26 cellular contexts compared by ENCODE assay signal in genomic region chr7:100685049-100685605, GRCh38. TPM values are rescaled to one million over a fixed set of nuclear protein-coding genes. Genes with fewer than 3 reads are reported as not detected.
DNase-seq lines count a peak whose midpoint lies in the region; ATAC-seq, FAIRE-seq and TF ChIP-seq lines count a peak whose summit lies in the region.
"Had no signal": no experiment of that assay in that cellular context is flagged by ENCODE, and none has a peak within 500 bp of the region (broad histone marks: within the 10 kb centered on the region; RNA-seq: fewer than 3 reads in every experiment).

No MANE protein-coding gene starts in this region.

- H3K27me3 Mint-ChIP-seq in activated naive CD8-positive, alpha-beta T cell treated with anti-CD3 and anti-CD28 coated beads for 36 hours, result no peaks in the 10 kb centered on the region
- no peaks in the 10 kb centered on the region for H3K27me3 Mint-ChIP-seq in effector memory CD8-positive, alpha-beta T cell
- H3K27me3 Mint-ChIP-seq: IgD-negative memory B cell had no signal

- H3K9me3 Mint-ChIP-seq in activated naive CD8-positive, alpha-beta T cell treated with anti-CD3 and anti-CD28 coated beads for 36 hours, result no peaks in the 10 kb centered on the region
- no peaks in the 10 kb centered on the region for H3K9me3 Mint-ChIP-seq in effector memory CD8-positive, alpha-beta T cell
- H3K9me3 Mint-ChIP-seq: IgD-negative memory B cell had no signal

- no peaks in the 10 kb centered on the region for H3K9me3 ChIP-seq in GM12878 (replicated peaks; ENCODE audit: control insufficient read depth, insufficient read depth, low read length)
- H3K9me3 ChIP-seq in neutrophil, result no peaks in the 10 kb centered on the region
- H3K9me3 ChIP-seq: HAP-1 had no signal

- ATAC-seq in GM12878 (no peak), GM18520 (IDR thresholded peaks at IDR 0.05; ENCODE audit: unreplicated experiment) (no peak)
- no peak for ATAC-seq in effector memory CD8-positive, alpha-beta T cell (replicated peaks)
- ATAC-seq: Panc1, Right ventricle myocardium inferior had no signal

- CTCF ChIA-PET in GM12878 (lab: Yijun Ruan, JAX), result interaction anchor here (1.2 kb wide), 1 partner anchor 21 kb away, joined by 4 read pairs; the partner anchor contains the start of gene POP7

- H3K27ac ChIP-seq in GM12878 (ENCODE audit: control insufficient read depth, insufficient read depth) (no peak overlapping the region), neutrophil (peak overlapping the region; percentile 11)
- H3K27ac ChIP-seq: C4-2B, HL-60 had no signal

- no peak for TF ChIP-seq CTCF in GM13976 (IDR thresholded peaks at IDR 0.05; ENCODE audit: borderline replicate concordance, control extremely low read depth, extremely low read depth, insufficient read depth, missing control alignments)
- TF ChIP-seq CTCF in GM12878 (IDR thresholded peaks at IDR 0.05 in 2 of 3, conservative IDR thresholded peaks at IDR 0.05 in 1 of 3; ENCODE audit: control insufficient read depth in 2 of 3, extremely low read depth in 1 of 3, insufficient read depth in 1 of 3, low read depth in 3 of 3, low read length in 3 of 3), result no peak
- TF ChIP-seq CTCF in neutrophil (IDR thresholded peaks at IDR 0.05), result no peak

- no peak overlapping the region for H3K9ac ChIP-seq in GM12878 (ENCODE audit: control insufficient read depth, insufficient read depth, low read length)

- no peak overlapping the region for H3K4me2 ChIP-seq in GM12878 (ENCODE audit: control insufficient read depth, insufficient read depth)

- H2AFZ ChIP-seq in GM12878 (ENCODE audit: control insufficient read depth, low read depth, low read length), result no peak overlapping the region

- TF ChIP-seq RAD21 in GM12878 (IDR thresholded peaks at IDR 0.05; ENCODE audit: insufficient read depth, low read depth, low read length), result no peak

- SMC1A ChIA-PET in GM12878 (lab: Charles Lee; ENCODE audit: uncharacterized antibody, unreplicated experiment), result no interaction called here

- WGBS in GM12878 (ENCODE audit: insufficient coverage, insufficient replicate concordance, low lambda C conversion rate, missing lambda C conversion rate), result 92% methylated on average over 18 of the region's 18 CpGs

- H3K4me3 Mint-ChIP-seq in activated naive CD8-positive, alpha-beta T cell treated with anti-CD3 and anti-CD28 coated beads for 36 hours, result no peak overlapping the region
- H3K4me3 Mint-ChIP-seq in effector memory CD8-positive, alpha-beta T cell, result no peak overlapping the region

- H3K27ac Mint-ChIP-seq in activated naive CD8-positive, alpha-beta T cell treated with anti-CD3 and anti-CD28 coated beads for 36 hours, result no peak overlapping the region
- H3K27ac Mint-ChIP-seq in effector memory CD8-positive, alpha-beta T cell, result no peak overlapping the region

- H3K4me3 ChIP-seq in GM12878 (no peak overlapping the region), neutrophil (ENCODE audit: low read depth in 1 of 2, low read length in 1 of 2) (no peak overlapping the region)
- H3K4me3 ChIP-seq: HAP-1 had no signal

- H4K20me1 ChIP-seq in GM12878 (ENCODE audit: control insufficient read depth, insufficient read depth), result no peaks in the 10 kb centered on the region

- peak; percentile 3 for DNase-seq in GM03348 (ENCODE audit: low spot score)
- peak; percentile 26 for DNase-seq in GM13976 (ENCODE audit: low spot score)
- DNase-seq in GM12878 (ENCODE audit: low read depth, low spot score), result no peak
- no peak for DNase-seq in activated naive CD8-positive, alpha-beta T cell treated with anti-CD3 and anti-CD28 coated beads for 36 hours
- no peak for DNase-seq in effector memory CD8-positive, alpha-beta T cell
- DNase-seq: AML-193, DND-41, MM.1S, NCI-H1092, NCI-H1436 treated with DMSO at 0.1 percent for 48 hours, NCI-H2029 treated with DMSO at 0.1 percent for 48 hours, NCI-H2171 treated with DMSO at 0.1 percent for 48 hours, NCI-H446 treated with DMSO at 0.1 percent for 48 hours, NCI-H69 had no signal

- no peak for TF ChIP-seq POLR2A in GM12878 (IDR thresholded peaks at IDR 0.05; ENCODE audit: low read depth, low read length)

- peaks cover under 1% of the 10 kb centered on the region for H3K36me3 Mint-ChIP-seq in activated naive CD8-positive, alpha-beta T cell treated with anti-CD3 and anti-CD28 coated beads for 36 hours
- peaks cover 54% of the 10 kb centered on the region for H3K36me3 Mint-ChIP-seq in effector memory CD8-positive, alpha-beta T cell (ENCODE audit: insufficient read depth)
- H3K36me3 Mint-ChIP-seq: IgD-negative memory B cell had no signal

- no peaks in the 10 kb centered on the region for H3K27me3 ChIP-seq in GM12878 (replicated peaks in 1 of 2; ENCODE audit: control insufficient read depth in 2 of 2, insufficient read depth in 2 of 2, low read length in 1 of 2)
- H3K27me3 ChIP-seq in neutrophil, result no peaks in the 10 kb centered on the region

- intact Hi-C loops in GM12878 (cut with micrococcal nuclease; ENCODE audit: unreplicated experiment), result no loop called here

- no TSS peak for BruUV-seq in GM12878 (replicated peaks; lab: Mats Ljungman, UMichigan)

- POLR2A ChIA-PET in GM12878 (lab: Charles Lee), result no interaction called here

- H3K4me1 ChIP-seq in GM12878 (ENCODE audit: control insufficient read depth, insufficient read depth, low read length) (peaks cover 9% of the 10 kb centered on the region), neutrophil (ENCODE audit: control insufficient read depth in 1 of 2, insufficient read depth in 1 of 2, low read depth in 1 of 2, low read length in 1 of 2) (peaks cover 4 to 6% of the 10 kb centered on the region in 2 experiments)
- H3K4me1 ChIP-seq: HAP-1 had no signal

- TF ChIP-seq EP300 in GM12878 (IDR thresholded peaks at IDR 0.05; ENCODE audit: borderline replicate concordance in 1 of 2, control insufficient read depth in 1 of 2, low read depth in 2 of 2, low read length in 2 of 2), result no peak

- RAD21 ChIA-PET in GM12878 (lab: Charles Lee; ENCODE audit: unreplicated experiment), result no interaction called here

- peaks cover 18% of the 10 kb centered on the region for H3K79me2 ChIP-seq in GM12878 (ENCODE audit: control insufficient read depth, insufficient read depth, low read length)

- FAIRE-seq in GM12878 (lab: Jason Lieb, UNC), result no peak

- in situ Hi-C loops in GM13976 (cut with MboI; ENCODE audit: low sequenced_read_pairs, unreplicated experiment), result no loop called here
- in situ Hi-C loops in GM12878 (cut with MboI), result loop anchor here (25.0 kb wide), 1 partner anchor 223 kb away; the partner anchor contains the start of gene SPACDR

- peaks cover 18% of the 10 kb centered on the region for H3K4me1 Mint-ChIP-seq in activated naive CD8-positive, alpha-beta T cell treated with anti-CD3 and anti-CD28 coated beads for 36 hours
- peaks cover 17 to 18% of the 10 kb centered on the region in 2 donors for H3K4me1 Mint-ChIP-seq in effector memory CD8-positive, alpha-beta T cell (ENCODE audit: low read depth in 2 of 2)

- H3K36me3 ChIP-seq in GM12878 (ENCODE audit: control insufficient read depth in 2 of 2, insufficient read depth in 2 of 2, low read length in 1 of 2), result peaks cover 0 to 46% of the 10 kb centered on the region in 2 experiments; a peak in 3 of 4 replicates
- H3K36me3 ChIP-seq in neutrophil, result peaks cover 90% of the 10 kb centered on the region

RNA-seq across cellular contexts. Expression of gene GIGYF1, which starts 8.9 kb away (rescaled TPM):
- 42.9 and 43.0 TPM in 2 replicates for total RNA-seq in GM12878 (2013; cell fraction: nucleolus; rRNA removed)
- total RNA-seq in GM12878 (2014; rRNA removed) (15.9 and 17.2 TPM in 2 replicates), GM12878 (2014; rRNA removed; fragmentation: Illumina TruSeq; extraction: Trizol) (8.6 and 9.3 TPM in 2 replicates), GM12878 (2021) (44.2 and 47.2 TPM in 2 replicates)
- polyA plus RNA-seq in GM12878 (2011; ENCODE audit: low read depth), result 7.0 TPM
- polyA plus RNA-seq in GM12878 (2011; rRNA removed) (3.4 and 5.1 TPM in 2 replicates), GM12878 (2014; fragmentation: Illumina TruSeq; extraction: Trizol) (5.8 and 10.4 TPM in 2 replicates), GM12878 (2014; fragmentation: Nextera tagmentation; extraction: Ambion mirVana) (under 1 TPM; 0.31 to 0.79 TPM), GM12878 (2014; rRNA removed) (27.7 and 36.7 TPM in 2 replicates), GM12878 (2016; fragmentation: Nextera tagmentation; extraction: Ambion mirVana) (10 to 100 TPM in 1 of 2 experiments, 1 to 10 TPM in 1; 9.7 to 10.1 TPM)
- polyA plus RNA-seq in GM12878 (2011; cell fraction: cytosol; rRNA removed), result 5.5 and 8.6 TPM in 2 replicates
- polyA plus RNA-seq in GM12878 (2011; cell fraction: nucleus; rRNA removed), result 69.0 and 95.9 TPM in 2 replicates
- polyA plus RNA-seq in GM12878 (2012), result 22.9 and 30.1 TPM in 2 replicates
- polyA minus RNA-seq in GM12878 (2011; rRNA and poly(A)+ RNA removed), result 2.6 and 6.0 TPM in 2 replicates
- polyA minus RNA-seq in GM12878 (2011; cell fraction: cytosol; rRNA and poly(A)+ RNA removed), result 3.6 and 4.2 TPM in 2 replicates
- 16.0 and 32.5 TPM in 2 replicates for polyA minus RNA-seq in GM12878 (2011; cell fraction: nucleus; rRNA and poly(A)+ RNA removed)
- 10 to 100 TPM; 41.9 to 45.2 TPM for total RNA-seq in activated naive CD8-positive, alpha-beta T cell treated with anti-CD3 and anti-CD28 coated beads for 36 hours

RNA-seq across cellular contexts. Expression of gene GNB2, which starts 11.6 kb away (rescaled TPM):
- 22.7 and 24.1 TPM in 2 replicates for total RNA-seq in GM12878 (2013; cell fraction: nucleolus; rRNA removed)
- total RNA-seq in GM12878 (2014; rRNA removed) (68.1 and 90.9 TPM in 2 replicates), GM12878 (2014; rRNA removed; fragmentation: Illumina TruSeq; extraction: Trizol) (29.5 and 32.6 TPM in 2 replicates), GM12878 (2021) (174 and 175 TPM in 2 replicates)
- 51.5 TPM for polyA plus RNA-seq in GM12878 (2011; ENCODE audit: low read depth)
- polyA plus RNA-seq in GM12878 (2011; rRNA removed) (28.9 and 54.4 TPM in 2 replicates), GM12878 (2014; fragmentation: Illumina TruSeq; extraction: Trizol) (16.3 and 84.6 TPM in 2 replicates), GM12878 (2014; fragmentation: Nextera tagmentation; extraction: Ambion mirVana) (1 to 10 TPM in 1 of 2 experiments, under 1 TPM in 1; 0.35 to 4.7 TPM), GM12878 (2014; rRNA removed) (121 and 145 TPM in 2 replicates), GM12878 (2016; fragmentation: Nextera tagmentation; extraction: Ambion mirVana) (10 to 100 TPM; 35.7 to 65.0 TPM)
- 114 and 115 TPM in 2 replicates for polyA plus RNA-seq in GM12878 (2011; cell fraction: cytosol; rRNA removed)
- polyA plus RNA-seq in GM12878 (2011; cell fraction: nucleus; rRNA removed), result 188 and 209 TPM in 2 replicates
- 131 and 134 TPM in 2 replicates for polyA plus RNA-seq in GM12878 (2012)
- 47.8 and 87.1 TPM in 2 replicates for polyA minus RNA-seq in GM12878 (2011; rRNA and poly(A)+ RNA removed)
- 46.9 and 47.2 TPM in 2 replicates for polyA minus RNA-seq in GM12878 (2011; cell fraction: cytosol; rRNA and poly(A)+ RNA removed)
- polyA minus RNA-seq in GM12878 (2011; cell fraction: nucleus; rRNA and poly(A)+ RNA removed), result 23.0 and 36.4 TPM in 2 replicates
- 100 to 1,000 TPM; 200 to 202 TPM for total RNA-seq in activated naive CD8-positive, alpha-beta T cell treated with anti-CD3 and anti-CD28 coated beads for 36 hours

RNA-seq across cellular contexts. Expression of gene POP7, which starts 20.8 kb away (rescaled TPM):
- 6.7 and 8.3 TPM in 2 replicates for total RNA-seq in GM12878 (2013; cell fraction: nucleolus; rRNA removed)
- 89.4 and 100 TPM in 2 replicates for total RNA-seq in GM12878 (2014; rRNA removed)
- 42.8 and 44.7 TPM in 2 replicates for total RNA-seq in GM12878 (2014; rRNA removed; fragmentation: Illumina TruSeq; extraction: Trizol)
- total RNA-seq in GM12878 (2021), result 58.8 and 62.7 TPM in 2 replicates
- 16.9 TPM for polyA plus RNA-seq in GM12878 (2011; ENCODE audit: low read depth)
- 24.5 and 36.0 TPM in 2 replicates for polyA plus RNA-seq in GM12878 (2011; rRNA removed)
- polyA plus RNA-seq in GM12878 (2011; cell fraction: cytosol; rRNA removed), result 53.3 and 84.9 TPM in 2 replicates
- 27.4 and 33.9 TPM in 2 replicates for polyA plus RNA-seq in GM12878 (2011; cell fraction: nucleus; rRNA removed)
- polyA plus RNA-seq in GM12878 (2012), result 37.1 and 42.7 TPM in 2 replicates
- polyA plus RNA-seq in GM12878 (2014; fragmentation: Illumina TruSeq; extraction: Trizol), result 8.6 and 19.7 TPM in 2 replicates
- 10 to 100 TPM; 12.1 to 37.9 TPM for polyA plus RNA-seq in GM12878 (2014; fragmentation: Nextera tagmentation; extraction: Ambion mirVana)
- 116 and 132 TPM in 2 replicates for polyA plus RNA-seq in GM12878 (2014; rRNA removed)
- polyA plus RNA-seq in GM12878 (2016; fragmentation: Nextera tagmentation; extraction: Ambion mirVana), result 100 to 1,000 TPM; 143 to 148 TPM
- polyA minus RNA-seq in GM12878 (2011; rRNA and poly(A)+ RNA removed), result 8.6 and 30.5 TPM in 2 replicates
- polyA minus RNA-seq in GM12878 (2011; cell fraction: cytosol; rRNA and poly(A)+ RNA removed), result 16.2 and 17.9 TPM in 2 replicates
- 7.0 and 12.5 TPM in 2 replicates for polyA minus RNA-seq in GM12878 (2011; cell fraction: nucleus; rRNA and poly(A)+ RNA removed)
- 10 to 100 TPM; 84.5 to 85.6 TPM for total RNA-seq in activated naive CD8-positive, alpha-beta T cell treated with anti-CD3 and anti-CD28 coated beads for 36 hours

RNA-seq across cellular contexts. Expression of gene ACTL6B, which starts 28.9 kb away (rescaled TPM):
- not detected in 2 replicates for total RNA-seq in GM12878 (2013; cell fraction: nucleolus; rRNA removed)
- total RNA-seq in GM12878 (2014; rRNA removed) (not detected in 2 replicates), GM12878 (2014; rRNA removed; fragmentation: Illumina TruSeq; extraction: Trizol) (not detected in 2 replicates), GM12878 (2021) (not detected in 2 replicates)
- not detected for polyA plus RNA-seq in GM12878 (2011; ENCODE audit: low read depth)
- polyA plus RNA-seq in GM12878 (2011; rRNA removed) (not detected in 2 replicates), GM12878 (2014; fragmentation: Illumina TruSeq; extraction: Trizol) (not detected in 2 replicates), GM12878 (2014; fragmentation: Nextera tagmentation; extraction: Ambion mirVana) (not detected), GM12878 (2014; rRNA removed) (not detected in 2 replicates), GM12878 (2016; fragmentation: Nextera tagmentation; extraction: Ambion mirVana) (not detected)
- polyA plus RNA-seq in GM12878 (2011; cell fraction: cytosol; rRNA removed), result not detected in 2 replicates
- not detected in 2 replicates for polyA plus RNA-seq in GM12878 (2011; cell fraction: nucleus; rRNA removed)
- polyA plus RNA-seq in GM12878 (2012), result not detected in 2 replicates
- polyA minus RNA-seq in GM12878 (2011; rRNA and poly(A)+ RNA removed), result not detected in 2 replicates
- not detected in 2 replicates for polyA minus RNA-seq in GM12878 (2011; cell fraction: cytosol; rRNA and poly(A)+ RNA removed)
- polyA minus RNA-seq in GM12878 (2011; cell fraction: nucleus; rRNA and poly(A)+ RNA removed), result not detected in 2 replicates
- not detected for total RNA-seq in activated naive CD8-positive, alpha-beta T cell treated with anti-CD3 and anti-CD28 coated beads for 36 hours
- total RNA-seq: HT1080, LHCN-M2, Right ventricle myocardium inferior, SK-MEL-5 had no signal
- polyA plus RNA-seq: IgD-negative memory B cell had no signal

RNA-seq across cellular contexts. Expression of gene EPO, which starts 35.1 kb away (rescaled TPM):
- not detected in 2 replicates for total RNA-seq in GM12878 (2013; cell fraction: nucleolus; rRNA removed)
- total RNA-seq in GM12878 (2014; rRNA removed) (not detected in 2 replicates), GM12878 (2014; rRNA removed; fragmentation: Illumina TruSeq; extraction: Trizol) (not detected in 2 replicates), GM12878 (2021) (0.16 TPM in 1 of 2 replicates, not detected in the other)
- polyA plus RNA-seq in GM12878 (2011; ENCODE audit: low read depth), result not detected
- polyA plus RNA-seq in GM12878 (2011; rRNA removed) (not detected in 2 replicates), GM12878 (2014; fragmentation: Illumina TruSeq; extraction: Trizol) (0.06 TPM in 1 of 2 replicates, not detected in the other), GM12878 (2014; fragmentation: Nextera tagmentation; extraction: Ambion mirVana) (not detected), GM12878 (2014; rRNA removed) (0.19 and 0.22 TPM in 2 replicates), GM12878 (2016; fragmentation: Nextera tagmentation; extraction: Ambion mirVana) (not detected)
- polyA plus RNA-seq in GM12878 (2011; cell fraction: cytosol; rRNA removed), result 0.05 TPM in 1 of 2 replicates, not detected in the other
- polyA plus RNA-seq in GM12878 (2011; cell fraction: nucleus; rRNA removed), result 0.07 and 0.16 TPM in 2 replicates
- 0.31 TPM in 1 of 2 replicates, not detected in the other for polyA plus RNA-seq in GM12878 (2012)
- polyA minus RNA-seq in GM12878 (2011; rRNA and poly(A)+ RNA removed), result not detected in 2 replicates
- polyA minus RNA-seq in GM12878 (2011; cell fraction: cytosol; rRNA and poly(A)+ RNA removed), result not detected in 2 replicates
- not detected in 2 replicates for polyA minus RNA-seq in GM12878 (2011; cell fraction: nucleus; rRNA and poly(A)+ RNA removed)
- not detected for total RNA-seq in activated naive CD8-positive, alpha-beta T cell treated with anti-CD3 and anti-CD28 coated beads for 36 hours
- total RNA-seq: G401, HT1080, Right ventricle myocardium inferior had no signal
- polyA plus RNA-seq: IgD-negative memory B cell had no signal

Comparison
In these comparisons a context has a peak if more than half of its experiments do, and no peak if none do; other contexts are left out.
1. DNase-seq: peak in GM03348 (single experiment) and GM13976 (single experiment); none in GM12878 (single experiment), activated naive CD8-positive, alpha-beta T cell treated with anti-CD3 and anti-CD28 coated beads for 36 hours (single experiment) and effector memory CD8-positive, alpha-beta T cell (0 of 3).